20 cellular contexts compared by ENCODE assay signal in genomic region chr18:12159446-12159845, GRCh38.
DNase-seq lines count a peak whose midpoint lies in the region; ATAC-seq, FAIRE-seq and TF ChIP-seq lines count a peak whose summit lies in the region.
"Had no signal": no experiment of that assay in that cellular context is flagged by ENCODE, and none has a peak within 500 bp of the region (broad histone marks: within the 10 kb centered on the region; RNA-seq: fewer than 3 reads in every experiment).

No MANE protein-coding gene starts in this region.

- H3K4me1 ChIP-seq in astrocyte (ENCODE audit: insufficient read depth, low read length) (no peaks in the 10 kb centered on the region), Caco-2 (no peaks in the 10 kb centered on the region)
- H3K4me1 ChIP-seq: uterus had no signal

- H3K4me1 Mint-ChIP-seq in astrocyte (ENCODE audit: low read depth, unreplicated experiment), result peaks cover 8% of the 10 kb centered on the region
- no peaks in the 10 kb centered on the region for H3K4me1 Mint-ChIP-seq in Caco-2 (ENCODE audit: low read depth, unreplicated experiment)
- H3K4me1 Mint-ChIP-seq: CD4-positive, alpha-beta memory T cell had no signal

- no peak for TF ChIP-seq CTCF in astrocyte (IDR thresholded peaks at IDR 0.05; ENCODE audit: insufficient read depth, low read depth, low read length)
- no peak for TF ChIP-seq CTCF in fibroblast of villous mesenchyme (IDR thresholded peaks at IDR 0.05; ENCODE audit: insufficient read depth, low read depth, low read length)
- TF ChIP-seq CTCF in Caco-2 (IDR thresholded peaks at IDR 0.05; ENCODE audit: insufficient read depth in 1 of 2, low read depth in 1 of 2, low read length in 1 of 2, severe bottlenecking in 1 of 2, unreplicated experiment in 1 of 2), result no peak

- H3K4me3 ChIP-seq in astrocyte (ENCODE audit: insufficient read depth, low read depth, low read length), result no peak overlapping the region
- H3K4me3 ChIP-seq in fibroblast of villous mesenchyme (ENCODE audit: low read depth, low read length), result no peak overlapping the region
- no peak overlapping the region for H3K4me3 ChIP-seq in Caco-2 (ENCODE audit: low read depth, low read length)
- H3K4me3 ChIP-seq: uterus had no signal

- POLR2A ChIA-PET in Caco-2 (lab: Charles Lee), result no interaction called here

- H3K27me3 Mint-ChIP-seq in astrocyte (ENCODE audit: low read depth, unreplicated experiment) (no peaks in the 10 kb centered on the region), Caco-2 (ENCODE audit: insufficient read depth, unreplicated experiment) (peaks cover 3% of the 10 kb centered on the region)
- H3K27me3 Mint-ChIP-seq: activated CD4-positive, alpha-beta memory T cell treated with anti-CD3 and anti-CD28 coated beads for 36 hours; activated naive CD8-positive, alpha-beta T cell had no signal

- H3K9ac ChIP-seq in astrocyte (ENCODE audit: low read length), result no peak overlapping the region

- peak; percentile 78 for DNase-seq in HPDE6-E6E7 (ENCODE audit: extremely low spot score)
- DNase-seq in astrocyte (ENCODE audit: low read depth), result no peak
- peak; percentile 13 for DNase-seq in fibroblast of villous mesenchyme (ENCODE audit: low read depth)
- DNase-seq in Caco-2, result no peak
- no peak for DNase-seq in DMS79 treated with DMSO at 0.1 percent for 48 hours (lab: John Stamatoyannopoulos, UW)
- DNase-seq: activated CD4-positive, alpha-beta memory T cell treated with anti-CD3 and anti-CD28 coated beads for 36 hours; activated T-cell treated with anti-CD3 and anti-CD28 coated beads, Interleukin-2, amount 50 U/mL, for 1 hour; caudate nucleus; CD4-positive, alpha-beta memory T cell; effector CD8-positive, alpha-beta T cell; NCI-H1092; occipital lobe; stimulated activated CD4-positive, alpha-beta T cell treated with anti-CD3 and anti-CD28 coated beads, Interleukin-2, amount 100 ng/mL, for 48 hours; uterus had no signal

- no peaks in the 10 kb centered on the region for H3K36me3 ChIP-seq in astrocyte (ENCODE audit: insufficient read depth, low read length)
- no peaks in the 10 kb centered on the region for H3K36me3 ChIP-seq in Caco-2 (ENCODE audit: control insufficient read depth, insufficient read depth, low read length)
- H3K36me3 ChIP-seq: uterus had no signal

- no peak overlapping the region for H3K4me2 ChIP-seq in astrocyte (ENCODE audit: low read length)

- peak overlapping the region; percentile 21 for H3K27ac Mint-ChIP-seq in astrocyte (ENCODE audit: unreplicated experiment)
- H3K27ac Mint-ChIP-seq in Caco-2 (ENCODE audit: unreplicated experiment), result no peak overlapping the region
- H3K27ac Mint-ChIP-seq: activated CD4-positive, alpha-beta memory T cell treated with anti-CD3 and anti-CD28 coated beads for 36 hours; activated naive CD8-positive, alpha-beta T cell; CD4-positive, alpha-beta memory T cell had no signal

- CTCF ChIA-PET in Caco-2 (lab: Charles Lee), result no interaction called here

- intact Hi-C loops in Caco-2 (cut with micrococcal nuclease; ENCODE audit: unreplicated experiment), result no loop called here

- H3K4me3 Mint-ChIP-seq in astrocyte (ENCODE audit: unreplicated experiment) (no peak overlapping the region), Caco-2 (ENCODE audit: unreplicated experiment) (no peak overlapping the region)
- H3K4me3 Mint-ChIP-seq: activated CD4-positive, alpha-beta memory T cell treated with anti-CD3 and anti-CD28 coated beads for 36 hours; activated naive CD8-positive, alpha-beta T cell; CD4-positive, alpha-beta memory T cell had no signal

- H3K36me3 Mint-ChIP-seq in astrocyte (ENCODE audit: low read depth, unreplicated experiment), result no peaks in the 10 kb centered on the region
- H3K36me3 Mint-ChIP-seq in Caco-2 (ENCODE audit: insufficient read depth, unreplicated experiment), result no peaks in the 10 kb centered on the region
- H3K36me3 Mint-ChIP-seq: activated CD4-positive, alpha-beta memory T cell treated with anti-CD3 and anti-CD28 coated beads for 36 hours; activated naive CD8-positive, alpha-beta T cell; CD4-positive, alpha-beta memory T cell had no signal

- no peaks in the 10 kb centered on the region for H4K20me1 ChIP-seq in astrocyte (ENCODE audit: insufficient read depth, low read length)

- no peak overlapping the region for H2AFZ ChIP-seq in astrocyte (ENCODE audit: low read depth, low read length)

- H3K9me3 ChIP-seq in astrocyte (ENCODE audit: insufficient read depth, low read depth, low read length), result no peaks in the 10 kb centered on the region
- H3K9me3 ChIP-seq in Caco-2, result no peaks in the 10 kb centered on the region
- H3K9me3 ChIP-seq: uterus had no signal

- FAIRE-seq in A204.1 (lab: Jason Lieb, UNC) (peak; percentile 6), astrocyte (lab: Jason Lieb, UNC) (no peak)
- FAIRE-seq: RCC 7860 had no signal

- H3K27ac ChIP-seq in astrocyte (ENCODE audit: low read depth, low read length), result no peak overlapping the region
- H3K27ac ChIP-seq: uterus had no signal

- H3K27me3 ChIP-seq in astrocyte (ENCODE audit: insufficient read depth, low read length) (peaks cover 7% of the 10 kb centered on the region), Caco-2 (replicated peaks; ENCODE audit: control insufficient read depth, insufficient read depth, low read length) (no peaks in the 10 kb centered on the region)
- H3K27me3 ChIP-seq: uterus had no signal

- no peaks in the 10 kb centered on the region for H3K79me2 ChIP-seq in astrocyte (ENCODE audit: insufficient read depth, low read length)

- no peaks in the 10 kb centered on the region for H3K9me3 Mint-ChIP-seq in astrocyte (ENCODE audit: unreplicated experiment)
- no peaks in the 10 kb centered on the region for H3K9me3 Mint-ChIP-seq in Caco-2 (ENCODE audit: unreplicated experiment)
- H3K9me3 Mint-ChIP-seq: activated CD4-positive, alpha-beta memory T cell treated with anti-CD3 and anti-CD28 coated beads for 36 hours had no signal

- no TSS peak for BruUV-seq in Caco-2 (replicated peaks; lab: Mats Ljungman, UMichigan)

- ATAC-seq in GM18502 (IDR thresholded peaks at IDR 0.05; ENCODE audit: poor library complexity, unreplicated experiment) (no peak), GM18519 (IDR thresholded peaks at IDR 0.05; ENCODE audit: low FRiP score, unreplicated experiment) (no peak)
- ATAC-seq: left lobe of liver had no signal

Comparison
In these comparisons a context has a peak if more than half of its experiments do, and no peak if none do; other contexts are left out.
1. DNase-seq: peak in HPDE6-E6E7 (single experiment) and fibroblast of villous mesenchyme (single experiment); none in astrocyte (single experiment), Caco-2 (0 of 2) and DMS79 treated with DMSO at 0.1 percent for 48 hours (single experiment).